ENCODE assay signal across 8 cellular contexts in the genomic region with DNA sequence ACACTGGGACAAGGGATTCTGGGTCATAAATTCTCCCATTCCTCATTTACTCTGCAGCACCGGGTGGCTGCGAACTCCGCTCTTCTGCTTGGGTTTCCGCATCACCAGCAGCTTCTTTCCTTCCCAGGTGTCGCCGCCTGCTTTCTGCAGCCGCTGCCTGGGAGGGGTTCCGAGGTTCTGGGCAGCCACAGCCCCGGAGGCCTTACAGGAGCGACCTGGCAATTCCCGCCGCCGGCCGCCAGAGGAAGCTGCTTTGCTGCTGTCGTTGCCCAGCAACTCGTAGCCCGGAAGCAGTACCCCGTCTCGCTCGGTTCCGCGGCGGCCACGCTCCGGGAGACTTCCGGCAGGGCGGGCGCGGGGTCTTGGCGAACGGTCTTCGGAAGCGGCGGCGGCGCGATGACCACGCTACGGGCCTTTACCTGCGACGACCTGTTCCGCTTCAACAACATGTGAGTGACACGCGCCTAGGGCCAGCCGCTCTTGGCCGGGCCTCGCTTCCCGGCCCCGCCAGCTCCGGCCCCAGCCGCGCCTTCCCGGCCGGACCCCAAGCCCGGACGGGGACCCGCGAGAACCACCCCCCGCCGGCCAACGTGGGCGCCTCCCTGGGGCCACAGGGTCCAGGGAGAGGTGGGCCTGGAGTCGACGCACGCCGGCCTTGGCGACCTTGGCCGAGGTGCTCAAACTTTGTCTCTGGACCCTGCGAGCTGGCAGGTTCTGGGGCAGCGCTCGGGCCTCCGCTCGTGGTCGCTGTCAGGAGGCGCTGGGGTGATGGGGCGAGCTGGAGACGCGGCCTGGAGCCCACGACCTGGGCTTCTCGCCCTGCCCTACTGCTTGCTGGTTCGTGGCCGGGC. TPM values are rescaled to one million over a fixed set of nuclear protein-coding genes. Genes with fewer than 3 reads are reported as not detected.
DNase-seq lines count a peak whose midpoint lies in the region; ATAC-seq and TF ChIP-seq lines count a peak whose summit lies in the region.

A gene with protein sequence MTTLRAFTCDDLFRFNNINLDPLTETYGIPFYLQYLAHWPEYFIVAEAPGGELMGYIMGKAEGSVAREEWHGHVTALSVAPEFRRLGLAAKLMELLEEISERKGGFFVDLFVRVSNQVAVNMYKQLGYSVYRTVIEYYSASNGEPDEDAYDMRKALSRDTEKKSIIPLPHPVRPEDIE (plus strand): TSS at position 362 of the 851 bp plus-strand sequence. CDS start 35 bp downstream, at position 397.

- H3K4me1 ChIP-seq in CD4-positive, alpha-beta memory T cell (ENCODE audit: insufficient read depth, low read length), result peaks cover 54% of the 10 kb centered on the region
- H3K4me1 ChIP-seq in lower lobe of right lung, result peaks cover 39% of the 10 kb centered on the region

- peaks cover 35 to 58% (median 47%) of the 10 kb centered on the region in 4 donors for H3K4me1 Mint-ChIP-seq in CD4-positive, alpha-beta memory T cell
- H3K4me1 Mint-ChIP-seq in activated CD8-positive, alpha-beta T cell treated with anti-CD3 and anti-CD28 coated beads for 36 hours (ENCODE audit: low read depth), result peaks cover 51% of the 10 kb centered on the region

- TF ChIP-seq CTCF in activated CD8-positive, alpha-beta T cell treated with anti-CD3 and anti-CD28 coated beads for 36 hours (IDR thresholded peaks at IDR 0.05), result peak; percentile 44
- peak; percentile 84 for TF ChIP-seq CTCF in lower lobe of right lung (IDR thresholded peaks at IDR 0.05)

- H3K36me3 Mint-ChIP-seq in CD4-positive, alpha-beta memory T cell, result peaks cover 7 to 18% of the 10 kb centered on the region in 2 donors
- peaks cover 30% of the 10 kb centered on the region for H3K36me3 Mint-ChIP-seq in activated CD8-positive, alpha-beta T cell treated with anti-CD3 and anti-CD28 coated beads for 36 hours (ENCODE audit: low read depth)

- H3K4me3 ChIP-seq in CD4-positive, alpha-beta memory T cell (ENCODE audit: low read length in 2 of 2), result peak within 1 kb of the TSS; percentile 61 to 70
- H3K4me3 ChIP-seq in lower lobe of right lung, result peak within 1 kb of the TSS; percentile 96

- DNase-seq in CD4-positive, alpha-beta memory T cell, result peak; percentile 86 to 93 (median 88)
- DNase-seq in NCI-H82 (lab: John Stamatoyannopoulos, UW) (peak; percentile 96), ecto neural progenitor cell (ENCODE audit: low spot score) (peak; percentile 96), lower lobe of right lung (peak; percentile 97)
- peak; percentile 94 for DNase-seq in activated CD8-positive, alpha-beta T cell treated with anti-CD3 and anti-CD28 coated beads for 36 hours
- peak; percentile 82 to 92 (median 86) for DNase-seq in stimulated activated CD4-positive, alpha-beta T cell treated with anti-CD3 and anti-CD28 coated beads, TNF-alpha, amount 100 ng/mL, for 24 hours (ENCODE audit: low read depth in 3 of 3)

- H3K27me3 ChIP-seq in CD4-positive, alpha-beta memory T cell (ENCODE audit: insufficient read depth, low read length), result no peaks in the 10 kb centered on the region
- H3K27me3 ChIP-seq in lower lobe of right lung (ENCODE audit: low read depth), result no peaks in the 10 kb centered on the region

- ATAC-seq in GM19395 (IDR thresholded peaks at IDR 0.05; ENCODE audit: unreplicated experiment) (peak; percentile 99), HG03565 (IDR thresholded peaks at IDR 0.05; ENCODE audit: unreplicated experiment) (peak; percentile 97), lower lobe of right lung (peak; percentile 97 to 98)
- ATAC-seq in activated CD8-positive, alpha-beta T cell treated with anti-CD3 and anti-CD28 coated beads for 36 hours, result peak; percentile 96

- CTCF ChIA-PET in CD4-positive, alpha-beta memory T cell (lab: Charles Lee; ENCODE audit: partially characterized antibody), result interaction anchor here (0.9 to 3.1 kb wide), 6 partner anchors 9 to 40 kb away, joined by 3 to 40 read pairs (median 6); a partner anchor contains a TSS
- CTCF ChIA-PET in activated CD8-positive, alpha-beta T cell treated with anti-CD3 and anti-CD28 coated beads for 36 hours (lab: Charles Lee), result interaction anchor here (1.0 to 2.1 kb wide), 3 partner anchors 10 to 35 kb away, joined by 3 to 11 read pairs (median 10); a partner anchor contains a TSS

- no peaks in the 10 kb centered on the region for H3K9me3 ChIP-seq in CD4-positive, alpha-beta memory T cell (ENCODE audit: control insufficient read depth in 1 of 2, low read length in 2 of 2)
- no peaks in the 10 kb centered on the region for H3K9me3 ChIP-seq in lower lobe of right lung

- H3K27ac ChIP-seq in CD4-positive, alpha-beta memory T cell (ENCODE audit: low read depth, low read length), result peak within 1 kb of the TSS; percentile 85
- peak within 1 kb of the TSS; percentile 87 for H3K27ac ChIP-seq in lower lobe of right lung

- POLR2A ChIA-PET in CD4-positive, alpha-beta memory T cell (lab: Charles Lee; ENCODE audit: partially characterized antibody), result interaction anchor here (0.7 to 7.4 kb wide), 5 partner anchors 11 to 1085 kb away, joined by 3 to 84 read pairs (median 3); a partner anchor contains a TSS
- POLR2A ChIA-PET in activated CD8-positive, alpha-beta T cell treated with anti-CD3 and anti-CD28 coated beads for 36 hours (lab: Charles Lee), result interaction anchor here (0.7 to 2.1 kb wide), 9 partner anchors 9 to 1422 kb away, joined by 3 to 15 read pairs (median 5); a partner anchor contains a TSS

- no peaks in the 10 kb centered on the region for H3K9me3 Mint-ChIP-seq in CD4-positive, alpha-beta memory T cell
- no peaks in the 10 kb centered on the region for H3K9me3 Mint-ChIP-seq in activated CD8-positive, alpha-beta T cell treated with anti-CD3 and anti-CD28 coated beads for 36 hours

- H3K36me3 ChIP-seq in CD4-positive, alpha-beta memory T cell (ENCODE audit: insufficient read depth, low read length), result no peaks in the 10 kb centered on the region
- H3K36me3 ChIP-seq in lower lobe of right lung, result peaks cover under 1% of the 10 kb centered on the region

- H3K27me3 Mint-ChIP-seq in CD4-positive, alpha-beta memory T cell, result no peaks in the 10 kb centered on the region
- no peaks in the 10 kb centered on the region for H3K27me3 Mint-ChIP-seq in activated CD8-positive, alpha-beta T cell treated with anti-CD3 and anti-CD28 coated beads for 36 hours

- intact Hi-C loops in CD4-positive, alpha-beta memory T cell (cut with micrococcal nuclease), result loop anchor here (1.0 to 10.0 kb wide), 3 partner anchors 35 to 1430 kb away; a partner anchor contains a TSS
- intact Hi-C loops in activated CD8-positive, alpha-beta T cell treated with anti-CD3 and anti-CD28 coated beads for 36 hours (cut with micrococcal nuclease), result loop anchor here (2.0 kb wide), 1 partner anchor 36 kb away; a partner anchor contains a TSS
- intact Hi-C loops in lower lobe of right lung (cut with DNase I), result no loop called here

- peak within 1 kb of the TSS; percentile 88 to 98 (median 94) for H3K27ac Mint-ChIP-seq in CD4-positive, alpha-beta memory T cell
- H3K27ac Mint-ChIP-seq in activated CD8-positive, alpha-beta T cell treated with anti-CD3 and anti-CD28 coated beads for 36 hours, result peak within 1 kb of the TSS; percentile 84

- H3K4me3 Mint-ChIP-seq in CD4-positive, alpha-beta memory T cell, result peak within 1 kb of the TSS; percentile 86 to 96 (median 94)
- H3K4me3 Mint-ChIP-seq in activated CD8-positive, alpha-beta T cell treated with anti-CD3 and anti-CD28 coated beads for 36 hours, result peak within 1 kb of the TSS; percentile 85

RNA-seq across cellular contexts. Expression of the gene that starts here (rescaled TPM):
- total RNA-seq in CD4-positive, alpha-beta memory T cell, result 10 to 100 TPM; 32.5 to 33.5 TPM
- polyA plus RNA-seq in CD4-positive, alpha-beta memory T cell, result 100 to 1,000 TPM in 1 of 2 donors, 10 to 100 TPM in 1; 80.0 to 116 TPM
- total RNA-seq in activated CD8-positive, alpha-beta T cell treated with anti-CD3 and anti-CD28 coated beads for 36 hours, result 100 to 1,000 TPM in 1 of 2 experiments, 10 to 100 TPM in 1; 99.8 to 100 TPM
- total RNA-seq in lower lobe of right lung, result 69.8 TPM

Comparison
In these comparisons a context has a peak if more than half of its experiments do, and no peak if none do; other contexts are left out.
1. Peak in every context shown above with its lines: DNase-seq, ATAC-seq, H3K4me3 ChIP-seq and H3K27ac ChIP-seq.